Comparison of ENCODE assay signal across 19 cellular contexts in genomic region chr17:8960325-8961144, GRCh38. TPM values are rescaled to one million over a fixed set of nuclear protein-coding genes. Genes with fewer than 3 reads are reported as not detected.
DNase-seq lines count a peak whose midpoint lies in the region; ATAC-seq, FAIRE-seq and TF ChIP-seq lines count a peak whose summit lies in the region.
"Had no signal": no experiment of that assay in that cellular context is flagged by ENCODE, and none has a peak within 500 bp of the region (broad histone marks: within the 10 kb centered on the region; RNA-seq: fewer than 3 reads in every experiment).

No MANE protein-coding gene starts in this region.

- no peak overlapping the region for H3K4me3 ChIP-seq in CD4-positive, alpha-beta memory T cell (ENCODE audit: low read length in 2 of 2)
- no peak overlapping the region for H3K4me3 ChIP-seq in naive thymus-derived CD4-positive, alpha-beta T cell (ENCODE audit: low read length)
- H3K4me3 ChIP-seq in foreskin fibroblast (ENCODE audit: low read depth in 1 of 2, low read length in 2 of 2) = no peak overlapping the region
- H3K4me3 ChIP-seq: colonic mucosa, neural progenitor cell, sigmoid colon had no signal

- TF ChIP-seq POLR2A in GM12891 (IDR thresholded peaks at IDR 0.05; ENCODE audit: low read depth, low read length) = no peak

- H3K27ac Mint-ChIP-seq in CD4-positive, alpha-beta memory T cell = peak overlapping the region; percentile 74 to 95 (median 92)
- peak overlapping the region; percentile 9 for H3K27ac Mint-ChIP-seq in activated T-helper 2 cell treated with anti-CD3 and anti-CD28 coated beads, Interferon-gamma antibody, Interleukin-2, Interleukin-4, amounts not matched to agents 10 μg/mL and 5 μg/mL and 100 μg/mL, durations not matched to agents 14 hours and 24 hours and 36 hours
- H3K27ac Mint-ChIP-seq in naive thymus-derived CD4-positive, alpha-beta T cell = peak overlapping the region; percentile 79 to 93 (median 84)
- H3K27ac Mint-ChIP-seq: neural progenitor cell had no signal

- no peaks in the 10 kb centered on the region for H3K9me3 Mint-ChIP-seq in CD4-positive, alpha-beta memory T cell
- no peaks in the 10 kb centered on the region for H3K9me3 Mint-ChIP-seq in activated T-helper 2 cell treated with anti-CD3 and anti-CD28 coated beads, Interferon-gamma antibody, Interleukin-2, Interleukin-4, amounts not matched to agents 10 μg/mL and 5 μg/mL and 100 μg/mL, durations not matched to agents 14 hours and 24 hours and 36 hours
- peaks cover 0 to 1% (median 0%) of the 10 kb centered on the region in 11 donors for H3K9me3 Mint-ChIP-seq in naive thymus-derived CD4-positive, alpha-beta T cell
- H3K9me3 Mint-ChIP-seq: neural progenitor cell had no signal

- H3K27ac ChIP-seq in CD4-positive, alpha-beta memory T cell (ENCODE audit: low read depth, low read length) = peak overlapping the region; percentile 18
- peak overlapping the region; percentile 31 for H3K27ac ChIP-seq in naive thymus-derived CD4-positive, alpha-beta T cell (ENCODE audit: low read depth, low read length)
- H3K27ac ChIP-seq in foreskin keratinocyte = no peak overlapping the region
- H3K27ac ChIP-seq: colonic mucosa, neural progenitor cell, sigmoid colon had no signal

- H3K9me3 ChIP-seq in CD4-positive, alpha-beta memory T cell (ENCODE audit: control insufficient read depth in 1 of 2, low read length in 2 of 2) = no peaks in the 10 kb centered on the region
- H3K9me3 ChIP-seq in naive thymus-derived CD4-positive, alpha-beta T cell (ENCODE audit: control insufficient read depth in 2 of 3, low read length in 3 of 3) = no peaks in the 10 kb centered on the region
- H3K9me3 ChIP-seq: colonic mucosa, sigmoid colon had no signal

- H3K27me3 Mint-ChIP-seq in CD4-positive, alpha-beta memory T cell = no peaks in the 10 kb centered on the region
- no peaks in the 10 kb centered on the region for H3K27me3 Mint-ChIP-seq in activated T-helper 2 cell treated with anti-CD3 and anti-CD28 coated beads, Interferon-gamma antibody, Interleukin-2, Interleukin-4, amounts not matched to agents 10 μg/mL and 5 μg/mL and 100 μg/mL, durations not matched to agents 14 hours and 24 hours and 36 hours (ENCODE audit: low read depth)
- no peaks in the 10 kb centered on the region for H3K27me3 Mint-ChIP-seq in naive thymus-derived CD4-positive, alpha-beta T cell

- CTCF ChIA-PET in CD4-positive, alpha-beta memory T cell (lab: Charles Lee; ENCODE audit: partially characterized antibody) = interaction anchor here (0.8 kb wide), 2 partner anchors 37 to 65 kb away, joined by 3 read pairs; no protein-coding TSS in a partner anchor
- CTCF ChIA-PET in naive thymus-derived CD4-positive, alpha-beta T cell (lab: Charles Lee) = no interaction called here

- no peak for ATAC-seq in naive thymus-derived CD4-positive, alpha-beta T cell
- ATAC-seq in HG03439 (IDR thresholded peaks at IDR 0.05; ENCODE audit: unreplicated experiment) (no peak), foreskin keratinocyte (no peak)
- ATAC-seq: Panc1 had no signal

- TF ChIP-seq CTCF in foreskin fibroblast (IDR thresholded peaks at IDR 0.05; ENCODE audit: low read depth, low read length) (no peak), foreskin keratinocyte (conservative IDR thresholded peaks at IDR 0.05) (no peak)

- FAIRE-seq in GM12891 (lab: Jason Lieb, UNC) = peak; percentile 76
- FAIRE-seq: astrocyte, H54 had no signal

- peaks cover 91% of the 10 kb centered on the region for H3K4me1 ChIP-seq in CD4-positive, alpha-beta memory T cell (ENCODE audit: insufficient read depth, low read length)
- H3K4me1 ChIP-seq in naive thymus-derived CD4-positive, alpha-beta T cell (ENCODE audit: control insufficient read depth in 2 of 2, insufficient read depth in 2 of 2, low read length in 2 of 2) = peaks cover 84% of the 10 kb centered on the region in 2 donors
- no peaks in the 10 kb centered on the region for H3K4me1 ChIP-seq in foreskin keratinocyte
- H3K4me1 ChIP-seq: colonic mucosa had no signal

- peak overlapping the region; percentile 45 to 92 (median 76) for H3K4me3 Mint-ChIP-seq in CD4-positive, alpha-beta memory T cell
- peak overlapping the region; percentile 10 for H3K4me3 Mint-ChIP-seq in activated T-helper 2 cell treated with anti-CD3 and anti-CD28 coated beads, Interferon-gamma antibody, Interleukin-2, Interleukin-4, amounts not matched to agents 10 μg/mL and 5 μg/mL and 100 μg/mL, durations not matched to agents 14 hours and 24 hours and 36 hours (ENCODE audit: low read depth)
- peak overlapping the region; percentile 58 to 94 (median 74) for H3K4me3 Mint-ChIP-seq in naive thymus-derived CD4-positive, alpha-beta T cell
- H3K4me3 Mint-ChIP-seq: neural progenitor cell had no signal

- peaks cover 58 to 75% of the 10 kb centered on the region in 2 donors for H3K36me3 Mint-ChIP-seq in CD4-positive, alpha-beta memory T cell
- H3K36me3 Mint-ChIP-seq in activated T-helper 2 cell treated with anti-CD3 and anti-CD28 coated beads, Interferon-gamma antibody, Interleukin-2, Interleukin-4, amounts not matched to agents 10 μg/mL and 5 μg/mL and 100 μg/mL, durations not matched to agents 14 hours and 24 hours and 36 hours (ENCODE audit: low read depth) = peaks cover 78% of the 10 kb centered on the region
- H3K36me3 Mint-ChIP-seq in naive thymus-derived CD4-positive, alpha-beta T cell = peaks cover 12 to 69% (median 41%) of the 10 kb centered on the region in 5 donors
- H3K36me3 Mint-ChIP-seq: neural progenitor cell had no signal

- POLR2A ChIA-PET in CD4-positive, alpha-beta memory T cell (lab: Charles Lee; ENCODE audit: partially characterized antibody) = interaction anchor here (4.4 to 16.7 kb wide), 3 partner anchors 15 to 61 kb away, joined by 30 to 509 read pairs (median 89); no protein-coding TSS in a partner anchor
- POLR2A ChIA-PET in naive thymus-derived CD4-positive, alpha-beta T cell (lab: Charles Lee) = interaction anchor here (6.5 kb wide), 1 partner anchor 9 kb away, joined by 116 read pairs; no protein-coding TSS in a partner anchor

- intact Hi-C loops in CD4-positive, alpha-beta memory T cell (cut with micrococcal nuclease) = no loop called here
- intact Hi-C loops in activated T-helper 2 cell treated with anti-CD3 and anti-CD28 coated beads, Interferon-gamma antibody, Interleukin-2, Interleukin-4, amounts not matched to agents 10 μg/mL and 5 μg/mL and 100 μg/mL, durations not matched to agents 14 hours and 24 hours and 36 hours (cut with micrococcal nuclease) = no loop called here
- intact Hi-C loops in naive thymus-derived CD4-positive, alpha-beta T cell (cut with micrococcal nuclease) = loop anchor here in 1 of 2 donors (10.0 kb wide), 1 partner anchor 576 kb away; the partner anchor contains the start of gene RPL26

- no peaks in the 10 kb centered on the region for H3K36me3 ChIP-seq in CD4-positive, alpha-beta memory T cell (ENCODE audit: insufficient read depth, low read length)
- peaks cover 0 to 14% (median 5%) of the 10 kb centered on the region in 3 experiments for H3K36me3 ChIP-seq in naive thymus-derived CD4-positive, alpha-beta T cell (ENCODE audit: control insufficient read depth in 2 of 3, insufficient read depth in 3 of 3, low read length in 3 of 3)
- H3K36me3 ChIP-seq: colonic mucosa, neural progenitor cell, sigmoid colon had no signal

- peak in 1 of 5 donors; percentile 43 for DNase-seq in CD4-positive, alpha-beta memory T cell
- no peak for DNase-seq in GM12891 (ENCODE audit: insufficient read length, low spot score)
- DNase-seq in activated T-helper 2 cell treated with anti-CD3 and anti-CD28 coated beads, Interferon-gamma antibody, Interleukin-2, Interleukin-4, amounts not matched to agents 10 μg/mL and 5 μg/mL and 100 μg/mL, durations not matched to agents 14 hours and 24 hours and 36 hours (ENCODE audit: low spot score) = no peak
- DNase-seq in naive thymus-derived CD4-positive, alpha-beta T cell = no peak
- DNase-seq in foreskin fibroblast = no peak
- no peak for DNase-seq in foreskin keratinocyte
- DNase-seq: colonic mucosa; erythroblast; MM.1S; NCI-H774; sigmoid colon; stimulated activated CD4-positive, alpha-beta T cell treated with anti-CD3 and anti-CD28 coated beads, Interleukin-2, amount 100 ng/mL, for 24 hours had no signal

- peaks cover 74 to 94% (median 82%) of the 10 kb centered on the region in 4 donors for H3K4me1 Mint-ChIP-seq in CD4-positive, alpha-beta memory T cell
- H3K4me1 Mint-ChIP-seq in activated T-helper 2 cell treated with anti-CD3 and anti-CD28 coated beads, Interferon-gamma antibody, Interleukin-2, Interleukin-4, amounts not matched to agents 10 μg/mL and 5 μg/mL and 100 μg/mL, durations not matched to agents 14 hours and 24 hours and 36 hours (ENCODE audit: low read depth) = peaks cover 78% of the 10 kb centered on the region
- peaks cover 78 to 90% (median 87%) of the 10 kb centered on the region in 7 donors for H3K4me1 Mint-ChIP-seq in naive thymus-derived CD4-positive, alpha-beta T cell

- no peaks in the 10 kb centered on the region for H3K27me3 ChIP-seq in CD4-positive, alpha-beta memory T cell (ENCODE audit: insufficient read depth, low read length)
- no peaks in the 10 kb centered on the region for H3K27me3 ChIP-seq in naive thymus-derived CD4-positive, alpha-beta T cell (ENCODE audit: control insufficient read depth in 2 of 2, insufficient read depth in 2 of 2, low read length in 2 of 2)
- H3K27me3 ChIP-seq in foreskin keratinocyte = peaks cover 13% of the 10 kb centered on the region

TF ChIP-seq in GM12891, 5 proteins besides CTCF, POLR2A, EP300 and RAD21:
- TF ChIP-seq POU2F2 (IDR thresholded peaks at IDR 0.05; ENCODE audit: low read depth, low read length) = 0 out of 2 replicates have a peak, but pooled peaks have one; percentile 48
- TF ChIP-seq PAX5 (IDR thresholded peaks at IDR 0.05; ENCODE audit: insufficient read depth, low read length, severe bottlenecking) = no peak

RNA-seq across cellular contexts. Expression of gene PIK3R5, which starts 5.0 kb away (rescaled TPM):
- 10 to 100 TPM; 85.1 to 89.4 TPM for total RNA-seq in CD4-positive, alpha-beta memory T cell
- 10 to 100 TPM; 18.5 to 62.0 TPM for polyA plus RNA-seq in CD4-positive, alpha-beta memory T cell
- 41.2 TPM for polyA plus RNA-seq in GM12891 (2012; ENCODE audit: low read depth, missing spikeins)
- total RNA-seq in activated T-helper 2 cell treated with anti-CD3 and anti-CD28 coated beads, Interferon-gamma antibody, Interleukin-2, Interleukin-4, amounts not matched to agents 10 μg/mL and 5 μg/mL and 100 μg/mL, durations not matched to agents 14 hours and 24 hours and 36 hours = 46.8 and 47.7 TPM in 2 replicates
- total RNA-seq in naive thymus-derived CD4-positive, alpha-beta T cell = 100 to 1,000 TPM in 2 of 5 experiments, 10 to 100 TPM in 3; 73.5 to 231 (median 77.6) TPM
- polyA plus RNA-seq in naive thymus-derived CD4-positive, alpha-beta T cell = 10 to 100 TPM; 18.0 to 47.6 TPM
- total RNA-seq in foreskin keratinocyte = not detected in 2 replicates
- not detected in 2 replicates for polyA plus RNA-seq in foreskin keratinocyte
- total RNA-seq: Daoy, lung microvascular endothelial cell had no signal

Comparison
In these comparisons a context has a peak if more than half of its experiments do, and no peak if none do; other contexts are left out.
1. H3K27ac Mint-ChIP-seq: peak in every context shown above with its lines; median percentile 92 in CD4-positive, alpha-beta memory T cell; 84 in naive thymus-derived CD4-positive, alpha-beta T cell; 9 in activated T-helper 2 cell treated with anti-CD3 and anti-CD28 coated beads, Interferon-gamma antibody, Interleukin-2, Interleukin-4, amounts not matched to agents 10 μg/mL and 5 μg/mL and 100 μg/mL, durations not matched to agents 14 hours and 24 hours and 36 hours.
2. H3K4me3 Mint-ChIP-seq: peak in every context shown above with its lines; median percentile 76 in CD4-positive, alpha-beta memory T cell; 74 in naive thymus-derived CD4-positive, alpha-beta T cell; 10 in activated T-helper 2 cell treated with anti-CD3 and anti-CD28 coated beads, Interferon-gamma antibody, Interleukin-2, Interleukin-4, amounts not matched to agents 10 μg/mL and 5 μg/mL and 100 μg/mL, durations not matched to agents 14 hours and 24 hours and 36 hours.
3. RNA of gene PIK3R5, which starts 5.0 kb away (total RNA-seq): 85.1 to 89.4 TPM in CD4-positive, alpha-beta memory T cell, 73.5 to 231 TPM in naive thymus-derived CD4-positive, alpha-beta T cell and 46.8 to 47.7 TPM in activated T-helper 2 cell treated with anti-CD3 and anti-CD28 coated beads, Interferon-gamma antibody, Interleukin-2, Interleukin-4, amounts not matched to agents 10 μg/mL and 5 μg/mL and 100 μg/mL, durations not matched to agents 14 hours and 24 hours and 36 hours; not detected in foreskin keratinocyte; every median in the first group is over 10 times any median in the second.